7 cellular contexts compared by ENCODE assay signal in genomic region chr6:64280569-64280968, GRCh38.
DNase-seq lines count a peak whose midpoint lies in the region; ATAC-seq lines count a peak whose summit lies in the region.

No MANE protein-coding gene starts in this region.

- DNase-seq in NCI-H2171 treated with DMSO at 0.1 percent for 48 hours (lab: John Stamatoyannopoulos, UW) (peak; percentile 70), dermis blood vessel endothelial cell (peak; percentile 14), posterior cingulate gyrus (peak in 7 of 10 donors; percentile 10 to 74 (median 32)), COLO668 (lab: John Stamatoyannopoulos, UW; ENCODE audit: unreplicated experiment) (no peak)
- DNase-seq in stimulated activated naive CD8-positive, alpha-beta T cell treated with anti-CD3 and anti-CD28 coated beads, Interleukin-15, Interleukin-2, amounts not matched to agents 100 U/mL and 50 U/mL, for 24 hours: no peak

- ATAC-seq in GM21786 (IDR thresholded peaks at IDR 0.05; ENCODE audit: unreplicated experiment) (peak; percentile 66), GM19455 (IDR thresholded peaks at IDR 0.05; ENCODE audit: unreplicated experiment) (no peak)
- no peak for ATAC-seq in stimulated activated naive CD8-positive, alpha-beta T cell treated with anti-CD3 and anti-CD28 coated beads, Interleukin-15, Interleukin-2, amounts not matched to agents 100 U/mL and 50 U/mL, for 24 hours

- intact Hi-C loops in posterior cingulate gyrus (cut with DNase I): no loop called here

Comparison
In these comparisons a context has a peak if more than half of its experiments do, and no peak if none do; other contexts are left out.
1. DNase-seq: peak in NCI-H2171 treated with DMSO at 0.1 percent for 48 hours (single experiment), dermis blood vessel endothelial cell (single experiment) and posterior cingulate gyrus (7 of 10); none in stimulated activated naive CD8-positive, alpha-beta T cell treated with anti-CD3 and anti-CD28 coated beads, Interleukin-15, Interleukin-2, amounts not matched to agents 100 U/mL and 50 U/mL, for 24 hours (single experiment) and COLO668 (single experiment).